Comparison of ENCODE assay signal across 1 cellular context in genomic region chr7:131109757-131110293, GRCh38.
TF ChIP-seq lines count a peak whose summit lies in the region.

No MANE protein-coding gene starts in this region.

TF ChIP-seq in HepG2, 621 proteins besides CTCF, POLR2A, EP300 and RAD21 (continued from another document and continues in another):
- TF ChIP-seq NFE2 (CRISPR knock-in tag; IDR thresholded peaks at IDR 0.05) (peak; percentile 93), NR2C2 (CRISPR knock-in tag; IDR thresholded peaks at IDR 0.05; ENCODE audit: borderline replicate concordance) (peak; percentile 29; the same call in 1 of the 2 replicates), SP4 (CRISPR knock-in tag; IDR thresholded peaks at IDR 0.05) (peak; percentile 54; the same call in 1 of the 2 replicates), ZHX2 (IDR thresholded peaks at IDR 0.05; ENCODE audit: low read depth) (peak; percentile 60; the same call in 1 of the 2 replicates), ZHX2 (CRISPR knock-in tag; IDR thresholded peaks at IDR 0.05; ENCODE audit: borderline replicate concordance) (no peak), HNRNPLL (IDR thresholded peaks at IDR 0.05; ENCODE audit: low read depth, low read length, poor library complexity, severe bottlenecking) (peak; percentile 63), SAFB2 (CRISPR knock-in tag; IDR thresholded peaks at IDR 0.05; ENCODE audit: borderline replicate concordance, low read depth) (no peak), ZNF496 (CRISPR knock-in tag; IDR thresholded peaks at IDR 0.05; ENCODE audit: insufficient replicate concordance) (no peak), MEIS1 (CRISPR knock-in tag; IDR thresholded peaks at IDR 0.05; ENCODE audit: borderline replicate concordance) (peak; percentile 68; the same call in 1 of the 2 replicates), ZNF883 (CRISPR knock-in tag; IDR thresholded peaks at IDR 0.05; ENCODE audit: not compliant biosample characterization) (peak; percentile 25), MTA1 (CRISPR knock-in tag; IDR thresholded peaks at IDR 0.05; ENCODE audit: borderline replicate concordance) (peak; percentile 27; the same call in 1 of the 2 replicates), ZBTB20 (CRISPR knock-in tag; IDR thresholded peaks at IDR 0.05; ENCODE audit: borderline replicate concordance, low read depth) (0 out of 2 replicates have a peak, but pooled peaks have one; percentile 31), KAT8 (CRISPR knock-in tag; IDR thresholded peaks at IDR 0.05) (peak; percentile 45; the same call in 1 of the 2 replicates), CEBPG (CRISPR knock-in tag; IDR thresholded peaks at IDR 0.05) (0 out of 2 replicates have a peak, but pooled peaks have one; percentile 9), RBAK (CRISPR knock-in tag; IDR thresholded peaks at IDR 0.05) (no peak), ZNF292 (CRISPR knock-in tag; IDR thresholded peaks at IDR 0.05; ENCODE audit: borderline replicate concordance, low read depth) (peak; percentile 82; the same call in 1 of the 2 replicates), BORCS8-MEF2B (CRISPR knock-in tag; IDR thresholded peaks at IDR 0.05) (peak; percentile 62; the same call in 1 of the 2 replicates), ZBTB7A (CRISPR knock-in tag; IDR thresholded peaks at IDR 0.05) (peak; percentile 79; the same call in 1 of the 2 replicates), MEIS2 (CRISPR knock-in tag; IDR thresholded peaks at IDR 0.05) (peak; percentile 28; the same call in 1 of the 2 replicates), GATAD2A (CRISPR knock-in tag; IDR thresholded peaks at IDR 0.05) (peak; percentile 52), HNRNPK (IDR thresholded peaks at IDR 0.05; ENCODE audit: low read depth, low read length, poor library complexity, severe bottlenecking) (peak; percentile 43), ZZZ3 (CRISPR knock-in tag; IDR thresholded peaks at IDR 0.05; ENCODE audit: borderline replicate concordance) (0 out of 2 replicates have a peak, but pooled peaks have one; percentile 31), MAFK (conservative IDR thresholded peaks at IDR 0.05 in 1 of 2, IDR thresholded peaks at IDR 0.05 in 1 of 2; ENCODE audit: low read length in 2 of 2) (peak; percentile 44 to 81), SKI (IDR thresholded peaks at IDR 0.05; ENCODE audit: partially characterized antibody) (peak; percentile 55), NRL (CRISPR knock-in tag; IDR thresholded peaks at IDR 0.05; ENCODE audit: borderline replicate concordance) (peak; percentile 59; the same call in 1 of the 2 replicates), MAFG (CRISPR knock-in tag; IDR thresholded peaks at IDR 0.05) (peak; percentile 96), HDAC1 (CRISPR knock-in tag; IDR thresholded peaks at IDR 0.05) (peak; percentile 61), ZNF326 (CRISPR knock-in tag; IDR thresholded peaks at IDR 0.05; ENCODE audit: borderline replicate concordance) (no peak), KMT2B (CRISPR knock-in tag; IDR thresholded peaks at IDR 0.05) (peak; percentile 78), NCOA2 (CRISPR knock-in tag; IDR thresholded peaks at IDR 0.05) (peak; percentile 30; the same call in 1 of the 2 replicates), MAF1 (CRISPR knock-in tag; IDR thresholded peaks at IDR 0.05; ENCODE audit: borderline replicate concordance) (no peak), ARNTL (CRISPR knock-in tag; IDR thresholded peaks at IDR 0.05) (peak; percentile 47; the same call in 1 of the 2 replicates), ZNF710 (CRISPR knock-in tag; IDR thresholded peaks at IDR 0.05; ENCODE audit: borderline replicate concordance) (no peak), SETDB1 (CRISPR knock-in tag; IDR thresholded peaks at IDR 0.05; ENCODE audit: borderline replicate concordance) (no peak), IKZF4 (CRISPR knock-in tag; IDR thresholded peaks at IDR 0.05; ENCODE audit: borderline replicate concordance, low read depth, not compliant biosample characterization) (peak; percentile 70), ZNF224 (CRISPR knock-in tag; IDR thresholded peaks at IDR 0.05) (0 out of 2 replicates have a peak, but pooled peaks have one; percentile 32), ZSCAN25 (CRISPR knock-in tag; IDR thresholded peaks at IDR 0.05) (peak; percentile 90)
- TF ChIP-seq, protein P1, sequence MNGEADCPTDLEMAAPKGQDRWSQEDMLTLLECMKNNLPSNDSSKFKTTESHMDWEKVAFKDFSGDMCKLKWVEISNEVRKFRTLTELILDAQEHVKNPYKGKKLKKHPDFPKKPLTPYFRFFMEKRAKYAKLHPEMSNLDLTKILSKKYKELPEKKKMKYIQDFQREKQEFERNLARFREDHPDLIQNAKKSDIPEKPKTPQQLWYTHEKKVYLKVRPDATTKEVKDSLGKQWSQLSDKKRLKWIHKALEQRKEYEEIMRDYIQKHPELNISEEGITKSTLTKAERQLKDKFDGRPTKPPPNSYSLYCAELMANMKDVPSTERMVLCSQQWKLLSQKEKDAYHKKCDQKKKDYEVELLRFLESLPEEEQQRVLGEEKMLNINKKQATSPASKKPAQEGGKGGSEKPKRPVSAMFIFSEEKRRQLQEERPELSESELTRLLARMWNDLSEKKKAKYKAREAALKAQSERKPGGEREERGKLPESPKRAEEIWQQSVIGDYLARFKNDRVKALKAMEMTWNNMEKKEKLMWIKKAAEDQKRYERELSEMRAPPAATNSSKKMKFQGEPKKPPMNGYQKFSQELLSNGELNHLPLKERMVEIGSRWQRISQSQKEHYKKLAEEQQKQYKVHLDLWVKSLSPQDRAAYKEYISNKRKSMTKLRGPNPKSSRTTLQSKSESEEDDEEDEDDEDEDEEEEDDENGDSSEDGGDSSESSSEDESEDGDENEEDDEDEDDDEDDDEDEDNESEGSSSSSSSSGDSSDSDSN (CRISPR knock-in tag; IDR thresholded peaks at IDR 0.05): peak; percentile 76
- TF ChIP-seq, protein P2, sequence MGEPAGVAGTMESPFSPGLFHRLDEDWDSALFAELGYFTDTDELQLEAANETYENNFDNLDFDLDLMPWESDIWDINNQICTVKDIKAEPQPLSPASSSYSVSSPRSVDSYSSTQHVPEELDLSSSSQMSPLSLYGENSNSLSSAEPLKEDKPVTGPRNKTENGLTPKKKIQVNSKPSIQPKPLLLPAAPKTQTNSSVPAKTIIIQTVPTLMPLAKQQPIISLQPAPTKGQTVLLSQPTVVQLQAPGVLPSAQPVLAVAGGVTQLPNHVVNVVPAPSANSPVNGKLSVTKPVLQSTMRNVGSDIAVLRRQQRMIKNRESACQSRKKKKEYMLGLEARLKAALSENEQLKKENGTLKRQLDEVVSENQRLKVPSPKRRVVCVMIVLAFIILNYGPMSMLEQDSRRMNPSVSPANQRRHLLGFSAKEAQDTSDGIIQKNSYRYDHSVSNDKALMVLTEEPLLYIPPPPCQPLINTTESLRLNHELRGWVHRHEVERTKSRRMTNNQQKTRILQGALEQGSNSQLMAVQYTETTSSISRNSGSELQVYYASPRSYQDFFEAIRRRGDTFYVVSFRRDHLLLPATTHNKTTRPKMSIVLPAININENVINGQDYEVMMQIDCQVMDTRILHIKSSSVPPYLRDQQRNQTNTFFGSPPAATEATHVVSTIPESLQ (CRISPR knock-in tag; conservative IDR thresholded peaks at IDR 0.05): no peak
- TF ChIP-seq, protein P3, sequence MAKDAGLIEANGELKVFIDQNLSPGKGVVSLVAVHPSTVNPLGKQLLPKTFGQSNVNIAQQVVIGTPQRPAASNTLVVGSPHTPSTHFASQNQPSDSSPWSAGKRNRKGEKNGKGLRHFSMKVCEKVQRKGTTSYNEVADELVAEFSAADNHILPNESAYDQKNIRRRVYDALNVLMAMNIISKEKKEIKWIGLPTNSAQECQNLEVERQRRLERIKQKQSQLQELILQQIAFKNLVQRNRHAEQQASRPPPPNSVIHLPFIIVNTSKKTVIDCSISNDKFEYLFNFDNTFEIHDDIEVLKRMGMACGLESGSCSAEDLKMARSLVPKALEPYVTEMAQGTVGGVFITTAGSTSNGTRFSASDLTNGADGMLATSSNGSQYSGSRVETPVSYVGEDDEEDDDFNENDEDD (CRISPR knock-in tag; IDR thresholded peaks at IDR 0.05; ENCODE audit: borderline replicate concordance): no peak
- TF ChIP-seq, protein P4, sequence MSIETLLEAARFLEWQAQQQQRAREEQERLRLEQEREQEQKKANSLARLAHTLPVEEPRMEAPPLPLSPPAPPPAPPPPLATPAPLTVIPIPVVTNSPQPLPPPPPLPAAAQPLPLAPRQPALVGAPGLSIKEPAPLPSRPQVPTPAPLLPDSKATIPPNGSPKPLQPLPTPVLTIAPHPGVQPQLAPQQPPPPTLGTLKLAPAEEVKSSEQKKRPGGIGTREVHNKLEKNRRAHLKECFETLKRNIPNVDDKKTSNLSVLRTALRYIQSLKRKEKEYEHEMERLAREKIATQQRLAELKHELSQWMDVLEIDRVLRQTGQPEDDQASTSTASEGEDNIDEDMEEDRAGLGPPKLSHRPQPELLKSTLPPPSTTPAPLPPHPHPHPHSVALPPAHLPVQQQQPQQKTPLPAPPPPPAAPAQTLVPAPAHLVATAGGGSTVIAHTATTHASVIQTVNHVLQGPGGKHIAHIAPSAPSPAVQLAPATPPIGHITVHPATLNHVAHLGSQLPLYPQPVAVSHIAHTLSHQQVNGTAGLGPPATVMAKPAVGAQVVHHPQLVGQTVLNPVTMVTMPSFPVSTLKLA (IDR thresholded peaks at IDR 0.05): peak; percentile 4; the same call in 1 of the 2 replicates
- TF ChIP-seq, protein P5, sequence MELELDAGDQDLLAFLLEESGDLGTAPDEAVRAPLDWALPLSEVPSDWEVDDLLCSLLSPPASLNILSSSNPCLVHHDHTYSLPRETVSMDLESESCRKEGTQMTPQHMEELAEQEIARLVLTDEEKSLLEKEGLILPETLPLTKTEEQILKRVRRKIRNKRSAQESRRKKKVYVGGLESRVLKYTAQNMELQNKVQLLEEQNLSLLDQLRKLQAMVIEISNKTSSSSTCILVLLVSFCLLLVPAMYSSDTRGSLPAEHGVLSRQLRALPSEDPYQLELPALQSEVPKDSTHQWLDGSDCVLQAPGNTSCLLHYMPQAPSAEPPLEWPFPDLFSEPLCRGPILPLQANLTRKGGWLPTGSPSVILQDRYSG (CRISPR knock-in tag; IDR thresholded peaks at IDR 0.05): no peak
- TF ChIP-seq, protein P6, sequence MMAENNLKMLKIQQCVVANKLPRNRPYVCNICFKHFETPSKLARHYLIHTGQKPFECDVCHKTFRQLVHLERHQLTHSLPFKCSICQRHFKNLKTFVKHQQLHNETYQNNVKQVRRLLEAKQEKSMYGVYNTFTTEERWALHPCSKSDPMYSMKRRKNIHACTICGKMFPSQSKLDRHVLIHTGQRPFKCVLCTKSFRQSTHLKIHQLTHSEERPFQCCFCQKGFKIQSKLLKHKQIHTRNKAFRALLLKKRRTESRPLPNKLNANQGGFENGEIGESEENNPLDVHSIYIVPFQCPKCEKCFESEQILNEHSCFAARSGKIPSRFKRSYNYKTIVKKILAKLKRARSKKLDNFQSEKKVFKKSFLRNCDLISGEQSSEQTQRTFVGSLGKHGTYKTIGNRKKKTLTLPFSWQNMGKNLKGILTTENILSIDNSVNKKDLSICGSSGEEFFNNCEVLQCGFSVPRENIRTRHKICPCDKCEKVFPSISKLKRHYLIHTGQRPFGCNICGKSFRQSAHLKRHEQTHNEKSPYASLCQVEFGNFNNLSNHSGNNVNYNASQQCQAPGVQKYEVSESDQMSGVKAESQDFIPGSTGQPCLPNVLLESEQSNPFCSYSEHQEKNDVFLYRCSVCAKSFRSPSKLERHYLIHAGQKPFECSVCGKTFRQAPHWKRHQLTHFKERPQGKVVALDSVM (CRISPR knock-in tag; IDR thresholded peaks at IDR 0.05): peak; percentile 34; the same call in 1 of the 2 replicates
